17 cellular contexts compared by ENCODE assay signal in genomic region chr20:63148696-63149095, GRCh38.
"Had no signal": no experiment of that assay in that cellular context is flagged by ENCODE, and none has a peak within 500 bp of the region (broad histone marks: within the 10 kb centered on the region; RNA-seq: fewer than 3 reads in every experiment).

No MANE protein-coding gene starts in this region.

- H3K36me3 ChIP-seq: heart left ventricle, sigmoid colon had no signal

- H3K4me3 ChIP-seq: dorsolateral prefrontal cortex, heart left ventricle, lung, sigmoid colon, skin epidermis had no signal

- H3K27ac ChIP-seq: sigmoid colon, skin epidermis had no signal

- FAIRE-seq: islet of Langerhans had no signal

- H3K4me1 Mint-ChIP-seq: naive B cell had no signal

- DNase-seq: cortex of kidney; effector CD8-positive, alpha-beta T cell; foreskin melanocyte; hippocampal formation; mesenchymal stem cell; midbrain; naive B cell; sigmoid colon; stimulated activated CD4-positive, alpha-beta T cell treated with anti-CD3 and anti-CD28 coated beads, Interleukin-12 subunit alpha, Interleukin-12 subunit beta, amount 100 ng/mL, for 4 hours; stimulated activated naive CD4-positive, alpha-beta T cell treated with Interleukin-2 at 50 U/mL for 16 hours had no signal

- ATAC-seq: left lobe of liver had no signal

- H3K27ac Mint-ChIP-seq: naive B cell, nephron had no signal

- H3K4me3 Mint-ChIP-seq: nephron had no signal
